11 cellular contexts compared by ENCODE assay signal in the genomic region with DNA sequence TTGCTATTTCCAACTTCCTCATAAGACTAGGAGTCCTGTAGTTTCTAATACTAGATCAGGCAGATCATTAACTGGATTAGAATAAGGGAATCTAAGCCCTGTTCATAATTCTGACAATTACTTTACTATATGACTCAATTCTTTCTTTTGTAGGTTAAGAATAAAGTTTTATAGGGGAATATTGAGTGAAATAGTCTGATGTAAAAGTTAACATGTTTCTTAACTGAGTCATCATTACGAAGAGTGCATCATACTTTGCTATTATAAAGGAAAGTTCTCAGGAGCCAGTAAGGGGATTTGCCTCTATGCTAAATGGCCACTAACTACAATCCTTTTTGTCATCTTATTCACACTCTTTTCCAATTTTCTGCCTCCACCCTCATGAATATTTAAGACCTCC.
DNase-seq lines count a peak whose midpoint lies in the region; ATAC-seq and TF ChIP-seq lines count a peak whose summit lies in the region.
"Had no signal": no experiment of that assay in that cellular context is flagged by ENCODE, and none has a peak within 500 bp of the region (broad histone marks: within the 10 kb centered on the region; RNA-seq: fewer than 3 reads in every experiment).

No MANE protein-coding gene starts in this region.

- TF ChIP-seq CTCF in fibroblast of mammary gland (conservative IDR thresholded peaks at IDR 0.05; ENCODE audit: control insufficient read depth, insufficient read depth, low read depth, low read length) = no peak

- H3K4me3 ChIP-seq in GM23248 (no peak overlapping the region), SJSA1 (no peak overlapping the region), fibroblast of mammary gland (ENCODE audit: control insufficient read depth, low read depth, low read length) (no peak overlapping the region), skeletal muscle satellite cell (ENCODE audit: low read length) (no peak overlapping the region), H7 (ENCODE audit: insufficient read depth, low read depth, low read length) (no peak overlapping the region)

- H4K20me1 ChIP-seq in GM23248 (ENCODE audit: insufficient read depth) = no peaks in the 10 kb centered on the region

- peak overlapping the region; percentile 44; the same call in 1 of the 2 replicates for H2AFZ ChIP-seq in GM23248

- in situ Hi-C loops in GM23248 (cut with MboI) = no loop called here

- no peak for ATAC-seq in GM18868 (IDR thresholded peaks at IDR 0.05; ENCODE audit: unreplicated experiment)

- H3K9me3 ChIP-seq in GM23248 (ENCODE audit: low read depth) = no peaks in the 10 kb centered on the region
- H3K9me3 ChIP-seq in SJSA1 (replicated peaks) = no peaks in the 10 kb centered on the region
- no peaks in the 10 kb centered on the region for H3K9me3 ChIP-seq in skeletal muscle satellite cell (replicated peaks; ENCODE audit: low read length)

- peak overlapping the region; percentile 87 for H3K27ac ChIP-seq in GM23248
- H3K27ac ChIP-seq in SJSA1 = peak overlapping the region; percentile 93

- WGBS in GM23248 (ENCODE audit: low coverage in 1 of 2, low lambda C conversion rate in 2 of 2, missing lambda C conversion rate in 2 of 2), 2 experiments = 0% methylated on average over 1 of the region's 1 CpG

- intact Hi-C loops in posterior vena cava (cut with DNase I) = no loop called here

- H3F3A ChIP-seq in GM23248 (ENCODE audit: insufficient read depth) = peaks cover 34% of the 10 kb centered on the region

- H3K4me2 ChIP-seq in GM23248 (ENCODE audit: unreplicated experiment) (peak overlapping the region; percentile 29), skeletal muscle satellite cell (ENCODE audit: low read length) (peak overlapping the region; percentile 52)

- DNase-seq in GM23248 = peak; percentile 85
- peak in 1 of 2 experiments; percentile 61 for DNase-seq in SJSA1 (ENCODE audit: low read depth in 1 of 2, low spot score in 2 of 2)
- DNase-seq in fibroblast of mammary gland (ENCODE audit: low read depth) = peak; percentile 83
- DNase-seq in posterior vena cava (ENCODE audit: low spot score) = no peak
- no peak for DNase-seq in H7
- no peak for DNase-seq in stimulated activated CD4-positive, alpha-beta T cell treated with anti-CD3 and anti-CD28 coated beads, Interleukin-4, amount 100 ng/mL, for 1 hour
- DNase-seq: endodermal cell, NCI-H2171 treated with DMSO at 0.1 percent for 48 hours, retina had no signal

- H3K79me2 ChIP-seq in GM23248 (ENCODE audit: insufficient read depth) = no peaks in the 10 kb centered on the region

- H3K9ac ChIP-seq in GM23248 (peak overlapping the region; percentile 41), skeletal muscle satellite cell (ENCODE audit: low read depth, low read length) (peak overlapping the region; percentile 60)

- H3K9me2 ChIP-seq in GM23248 (ENCODE audit: insufficient read depth) = no peaks in the 10 kb centered on the region

- H3K36me3 ChIP-seq in GM23248 (ENCODE audit: low read depth) = no peaks in the 10 kb centered on the region
- peaks cover 23% of the 10 kb centered on the region for H3K36me3 ChIP-seq in SJSA1
- no peaks in the 10 kb centered on the region for H3K36me3 ChIP-seq in skeletal muscle satellite cell (ENCODE audit: insufficient read depth, low read length)
- H3K36me3 ChIP-seq in H7 (replicated peaks; ENCODE audit: control insufficient read depth, insufficient read depth, low read length) = peaks cover 8% of the 10 kb centered on the region

- H3K4me1 ChIP-seq in GM23248 (ENCODE audit: insufficient read depth) (peaks cover 42% of the 10 kb centered on the region), SJSA1 (replicated peaks) (peaks cover 31% of the 10 kb centered on the region), skeletal muscle satellite cell (ENCODE audit: control insufficient read depth, insufficient read depth, low read length) (peaks cover 31% of the 10 kb centered on the region)

- no peaks in the 10 kb centered on the region for H3K27me3 ChIP-seq in GM23248 (replicated peaks; ENCODE audit: insufficient read depth)
- H3K27me3 ChIP-seq in SJSA1 (replicated peaks) = no peaks in the 10 kb centered on the region
- no peaks in the 10 kb centered on the region for H3K27me3 ChIP-seq in skeletal muscle satellite cell (ENCODE audit: control insufficient read depth, insufficient read depth, low read length)
- no peaks in the 10 kb centered on the region for H3K27me3 ChIP-seq in H7 (ENCODE audit: control insufficient read depth, insufficient read depth, low read length)

Comparison
In these comparisons a context has a peak if more than half of its experiments do, and no peak if none do; other contexts are left out.
1. DNase-seq: peak in GM23248 (single experiment) and fibroblast of mammary gland (single experiment); none in posterior vena cava (single experiment), H7 (single experiment) and stimulated activated CD4-positive, alpha-beta T cell treated with anti-CD3 and anti-CD28 coated beads, Interleukin-4, amount 100 ng/mL, for 1 hour (single experiment).